10 cellular contexts compared by ENCODE assay signal in genomic region chr1:12087797-12088314, GRCh38. TPM values are rescaled to one million over a fixed set of nuclear protein-coding genes. Genes with fewer than 3 reads are reported as not detected.
A peak's percentile ranks its signal among the peaks of the same experiment; 100 is the strongest.
DNase-seq lines count a peak whose midpoint lies in the region; ATAC-seq and TF ChIP-seq lines count a peak whose summit lies in the region.
"Had no signal": no experiment of that assay in that cellular context is flagged by ENCODE, and none has a peak within 500 bp of the region (broad histone marks: within the 10 kb centered on the region; RNA-seq: fewer than 3 reads in every experiment).

No MANE protein-coding gene starts in this region.

- H3K9me3 ChIP-seq in SK-N-SH (no peaks in the 10 kb centered on the region), esophagus muscularis mucosa (peaks cover 0 to 10% (median 8%) of the 10 kb centered on the region in 4 donors)

- H4K20me1 ChIP-seq in SK-N-SH (ENCODE audit: insufficient read depth) = no peaks in the 10 kb centered on the region

- H3K4me3 Mint-ChIP-seq in IgD-negative memory B cell = peak overlapping the region; percentile 36 to 84 (median 70)

- H2AFZ ChIP-seq in SK-N-SH (ENCODE audit: low read depth) = no peak overlapping the region

- H3K36me3 Mint-ChIP-seq in IgD-negative memory B cell = peaks cover 4% of the 10 kb centered on the region

- no peaks in the 10 kb centered on the region for H3K27me3 Mint-ChIP-seq in IgD-negative memory B cell

- H3K4me2 ChIP-seq in SK-N-SH = no peak overlapping the region

- no peaks in the 10 kb centered on the region for H3K9me2 ChIP-seq in SK-N-SH

- TF ChIP-seq CTCF in SK-N-SH (IDR thresholded peaks at IDR 0.05) = no peak
- no peak for TF ChIP-seq CTCF in esophagus muscularis mucosa (IDR thresholded peaks at IDR 0.05)

- intact Hi-C loops in esophagus muscularis mucosa (cut with DNase I) = no loop called here

- H3K4me1 ChIP-seq in SK-N-SH (ENCODE audit: control insufficient read depth in 1 of 2, insufficient read depth in 2 of 2, low read depth in 1 of 2, low read length in 1 of 2) (no peaks in the 10 kb centered on the region), esophagus muscularis mucosa (no peaks in the 10 kb centered on the region)

- TF ChIP-seq POLR2A in esophagus muscularis mucosa (IDR thresholded peaks at IDR 0.05; ENCODE audit: low read depth) = no peak

- TF ChIP-seq EP300 in SK-N-SH (IDR thresholded peaks at IDR 0.05; ENCODE audit: borderline replicate concordance in 1 of 2, low read depth in 1 of 2, low read length in 1 of 2) (no peak), esophagus muscularis mucosa (IDR thresholded peaks at IDR 0.05) (no peak)

- no peak for TF ChIP-seq RAD21 in SK-N-SH (IDR thresholded peaks at IDR 0.05; ENCODE audit: low read length)

- POLR2A ChIA-PET in SK-N-SH (lab: Yijun Ruan, JAX) = no interaction called here

- WGBS in SK-N-SH (ENCODE audit: low lambda C conversion rate) = 62% methylated on average over 6 of the region's 9 CpGs
- WGBS in esophagus muscularis mucosa = 62% methylated on average over 9 of the region's 9 CpGs

- CTCF ChIA-PET in SK-N-SH (lab: Yijun Ruan, JAX) = interaction anchor here (1.3 to 2.5 kb wide), 3 partner anchors 9 to 37 kb away, joined by 4 to 11 read pairs (median 9); no protein-coding TSS in a partner anchor

- no peaks in the 10 kb centered on the region for H3K36me3 ChIP-seq in SK-N-SH (replicated peaks in 1 of 2; ENCODE audit: control insufficient read depth in 1 of 2, insufficient read depth in 2 of 2, low read length in 1 of 2)
- no peaks in the 10 kb centered on the region for H3K36me3 ChIP-seq in esophagus muscularis mucosa

- peak overlapping the region; percentile 67 to 98 (median 94) for H3K27ac Mint-ChIP-seq in IgD-negative memory B cell

- no peaks in the 10 kb centered on the region for H3K79me2 ChIP-seq in SK-N-SH (ENCODE audit: insufficient read depth)

- H3K4me1 Mint-ChIP-seq in IgD-negative memory B cell = peaks cover 25 to 35% (median 28%) of the 10 kb centered on the region in 3 donors

- H3K9ac ChIP-seq in SK-N-SH = no peak overlapping the region

- ATAC-seq in GM18907 (IDR thresholded peaks at IDR 0.05; ENCODE audit: unreplicated experiment) = peak; percentile 58

- peak; percentile 65 to 66 for DNase-seq in activated T-cell treated with anti-CD3 and anti-CD28 coated beads, Interleukin-2, amount 50 U/mL, for 48 hours
- DNase-seq in stimulated activated CD4-positive, alpha-beta T cell treated with anti-CD3 and anti-CD28 coated beads, Interleukin-4, amount 100 ng/mL, for 1 hour = peak; percentile 38
- DNase-seq in SK-N-SH (no peak), RPMI8226 (no peak), NCI-H1436 treated with DMSO at 0.1 percent for 48 hours (lab: John Stamatoyannopoulos, UW) (no peak), esophagus muscularis mucosa (ENCODE audit: extremely low spot score) (no peak)
- DNase-seq: NCI-H510A had no signal

- H3K4me3 ChIP-seq in SK-N-SH (ENCODE audit: low read depth in 2 of 2, low read length in 1 of 2) = no peak overlapping the region
- no peak overlapping the region for H3K4me3 ChIP-seq in esophagus muscularis mucosa

- H3K27ac ChIP-seq in SK-N-SH (ENCODE audit: low read depth in 2 of 2, low read length in 1 of 2) (no peak overlapping the region), esophagus muscularis mucosa (replicated peaks in 1 of 4) (no peak overlapping the region)
- H3K27ac ChIP-seq: epithelial cell of prostate had no signal

- no peaks in the 10 kb centered on the region for H3F3A ChIP-seq in SK-N-SH (replicated peaks; ENCODE audit: insufficient read depth)

- H3K27me3 ChIP-seq in SK-N-SH (ENCODE audit: insufficient read depth) (no peaks in the 10 kb centered on the region), esophagus muscularis mucosa (no peaks in the 10 kb centered on the region)

- H3K9me3 Mint-ChIP-seq in IgD-negative memory B cell = peaks cover under 1 to 5% (median 3%) of the 10 kb centered on the region in 3 donors

TF ChIP-seq in SK-N-SH, 30 proteins besides CTCF, POLR2A, EP300 and RAD21:
- no peak for TF ChIP-seq FOXJ3 (CRISPR knock-in tag; IDR thresholded peaks at IDR 0.05)
- no peak for TF ChIP-seq RFX5 (IDR thresholded peaks at IDR 0.05; ENCODE audit: low read length)

RNA-seq across cellular contexts. Expression of gene TNFRSF8, which starts 24.8 kb away (rescaled TPM):
- polyA plus RNA-seq in IgD-negative memory B cell = 0.40 TPM
- polyA plus RNA-seq in SK-N-SH (2012; rRNA removed) = 0.07 TPM in 1 of 2 replicates, not detected in the other
- polyA plus RNA-seq in SK-N-SH (2012; cell fraction: cytosol; rRNA removed) = 0.03 TPM in 1 of 2 replicates, not detected in the other
- 0.04 and 0.08 TPM in 2 replicates for polyA plus RNA-seq in SK-N-SH (2012; cell fraction: nucleus; rRNA removed)
- 1 to 10 TPM in 3 of 4 donors, under 1 TPM in 1; 0.83 to 2.8 (median 2.3) TPM for total RNA-seq in esophagus muscularis mucosa

Comparison
In these comparisons a context has a peak if more than half of its experiments do, and no peak if none do; other contexts are left out.
1. DNase-seq: peak in activated T-cell treated with anti-CD3 and anti-CD28 coated beads, Interleukin-2, amount 50 U/mL, for 48 hours (2 of 2) and stimulated activated CD4-positive, alpha-beta T cell treated with anti-CD3 and anti-CD28 coated beads, Interleukin-4, amount 100 ng/mL, for 1 hour (single experiment); none in SK-N-SH (single experiment), RPMI8226 (single experiment), NCI-H1436 treated with DMSO at 0.1 percent for 48 hours (single experiment) and esophagus muscularis mucosa (single experiment).